Comparison of ENCODE assay signal across 10 cellular contexts in the genomic region with DNA sequence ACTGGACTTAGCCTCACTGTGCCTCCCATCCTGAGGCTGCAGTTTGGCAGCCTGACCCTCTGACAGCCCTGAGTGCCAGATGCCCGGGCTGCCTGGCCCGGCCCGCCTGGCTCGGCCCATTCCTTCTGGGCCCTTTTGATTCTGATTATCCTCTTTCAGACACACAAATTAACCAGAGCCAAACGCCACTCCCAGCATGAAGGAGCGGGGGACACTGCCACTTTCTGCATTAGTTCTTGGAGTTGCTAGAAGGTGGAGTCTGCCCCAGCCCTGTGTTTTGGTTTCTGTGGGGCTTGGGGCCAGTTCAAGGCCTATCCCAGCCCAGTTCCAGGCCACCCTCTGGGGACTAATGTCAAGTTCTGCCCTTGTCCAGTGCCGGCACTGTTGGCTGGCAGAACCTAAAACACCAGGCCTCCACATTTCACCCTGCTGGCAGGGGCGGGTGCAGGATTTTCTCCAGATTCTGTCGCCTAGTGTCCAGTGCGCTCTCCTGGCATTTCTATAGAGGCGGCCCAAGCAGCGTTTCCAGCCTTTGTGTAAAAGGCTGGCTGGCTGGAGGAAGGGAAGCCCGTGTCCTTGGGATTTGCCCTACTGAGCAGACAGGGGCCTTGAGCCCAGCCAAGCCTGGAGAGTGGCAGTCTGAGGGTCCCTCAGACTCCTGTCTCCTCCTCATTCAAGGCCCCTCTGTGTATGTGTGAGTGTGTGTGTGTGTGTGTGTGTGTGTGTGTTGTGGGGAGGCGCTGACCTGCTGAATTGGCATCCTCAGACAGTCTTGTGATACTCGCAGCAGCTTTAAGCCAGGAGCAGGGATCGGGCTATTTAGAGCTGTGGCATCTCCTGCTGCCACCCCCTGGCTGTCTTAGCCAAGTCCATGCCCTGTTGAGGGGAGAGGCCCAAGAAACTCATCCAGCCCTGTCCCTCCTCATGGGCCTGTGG. TPM values are rescaled to one million over a fixed set of nuclear protein-coding genes. Genes with fewer than 3 reads are reported as not detected.
DNase-seq lines count a peak whose midpoint lies in the region; ATAC-seq, FAIRE-seq and TF ChIP-seq lines count a peak whose summit lies in the region.
"Had no signal": no experiment of that assay in that cellular context is flagged by ENCODE, and none has a peak within 500 bp of the region (broad histone marks: within the 10 kb centered on the region; RNA-seq: fewer than 3 reads in every experiment).

No MANE protein-coding gene starts in this region.

- H3K9me3 ChIP-seq in skeletal muscle tissue (ENCODE audit: control insufficient read depth in 3 of 3, low read length in 3 of 3) (no peaks in the 10 kb centered on the region), MM.1S (replicated peaks; ENCODE audit: insufficient read depth, low read length) (no peaks in the 10 kb centered on the region)
- H3K9me3 ChIP-seq: HAP-1, neutrophil had no signal

- no peak overlapping the region for H3K27ac Mint-ChIP-seq in activated CD8-positive, alpha-beta T cell treated with anti-CD3 and anti-CD28 coated beads, Interleukin-2, amount 10 ng/mL, durations not matched to agents 7 days and 5 days

- H3K4me3 ChIP-seq in brain microvascular endothelial cell (ENCODE audit: low read depth, low read length) (no peak overlapping the region), skeletal muscle tissue (ENCODE audit: low read length in 3 of 3) (peak overlapping the region in 2 of 3 donors; percentile 22 to 27), MM.1S (ENCODE audit: low read length) (no peak overlapping the region)
- H3K4me3 ChIP-seq: HAP-1 had no signal

- H3K27me3 Mint-ChIP-seq in activated CD8-positive, alpha-beta T cell treated with anti-CD3 and anti-CD28 coated beads, Interleukin-2, amount 10 ng/mL, durations not matched to agents 7 days and 5 days (ENCODE audit: low read depth) = no peaks in the 10 kb centered on the region

- no peak for ATAC-seq in activated CD8-positive, alpha-beta T cell treated with anti-CD3 and anti-CD28 coated beads, Interleukin-2, amount 10 ng/mL, durations not matched to agents 7 days and 5 days

- no peak overlapping the region for H3K4me3 Mint-ChIP-seq in activated CD8-positive, alpha-beta T cell treated with anti-CD3 and anti-CD28 coated beads, Interleukin-2, amount 10 ng/mL, durations not matched to agents 7 days and 5 days

- peaks cover 10% of the 10 kb centered on the region for H3K36me3 Mint-ChIP-seq in activated CD8-positive, alpha-beta T cell treated with anti-CD3 and anti-CD28 coated beads, Interleukin-2, amount 10 ng/mL, durations not matched to agents 7 days and 5 days (ENCODE audit: low read depth)

- in situ Hi-C loops in brain microvascular endothelial cell (cut with HindIII; ENCODE audit: low pct_ligation_motif_present, low sequenced_read_pairs) = no loop called here

- no peak overlapping the region for H2AFZ ChIP-seq in MM.1S (ENCODE audit: low read length)

- no peaks in the 10 kb centered on the region for H3K79me2 ChIP-seq in MM.1S (ENCODE audit: low read length)

- peak overlapping the region; percentile 71 to 88 (median 77) for H3K9ac ChIP-seq in skeletal muscle tissue (ENCODE audit: low read depth in 1 of 3, low read length in 3 of 3)
- H3K9ac ChIP-seq in MM.1S (ENCODE audit: low read length) = no peak overlapping the region

- POLR2A ChIA-PET in activated CD8-positive, alpha-beta T cell treated with anti-CD3 and anti-CD28 coated beads, Interleukin-2, amount 10 ng/mL, durations not matched to agents 7 days and 5 days (lab: Charles Lee) = no interaction called here

- CTCF ChIA-PET in activated CD8-positive, alpha-beta T cell treated with anti-CD3 and anti-CD28 coated beads, Interleukin-2, amount 10 ng/mL, durations not matched to agents 7 days and 5 days (lab: Charles Lee) = interaction anchor here (1.1 kb wide), 1 partner anchor 24 kb away, joined by 4 read pairs; the partner anchor contains the start of gene ACBD4

- H3K27me3 ChIP-seq in brain microvascular endothelial cell (replicated peaks) (no peaks in the 10 kb centered on the region), skeletal muscle tissue (ENCODE audit: control insufficient read depth in 3 of 3, insufficient read depth in 3 of 3, low read length in 3 of 3) (no peaks in the 10 kb centered on the region), MM.1S (replicated peaks; ENCODE audit: insufficient read depth, low read length) (no peaks in the 10 kb centered on the region)
- H3K27me3 ChIP-seq: neutrophil had no signal

- H3K4me2 ChIP-seq in MM.1S (ENCODE audit: low read depth, low read length) = no peak overlapping the region

- no peaks in the 10 kb centered on the region for H3F3A ChIP-seq in MM.1S (ENCODE audit: insufficient read depth, low read length)

- H3K27ac ChIP-seq in brain microvascular endothelial cell (no peak overlapping the region), skeletal muscle tissue (ENCODE audit: low read depth, low read length) (peak overlapping the region; percentile 98), MM.1S (ENCODE audit: low read length) (no peak overlapping the region)
- H3K27ac ChIP-seq: neutrophil had no signal

- DNase-seq in GM19239 (ENCODE audit: insufficient read length, low spot score) (no peak), brain microvascular endothelial cell (no peak), hippocampal formation (lab: John Stamatoyannopoulos, UW) (peak; percentile 42 to 64), MM.1S (no peak), NCI-H774 (lab: John Stamatoyannopoulos, UW) (no peak), NCI-H1092 (lab: John Stamatoyannopoulos, UW) (no peak)
- no peak for DNase-seq in activated CD8-positive, alpha-beta T cell treated with anti-CD3 and anti-CD28 coated beads, Interleukin-2, amount 10 ng/mL, durations not matched to agents 7 days and 5 days

- no peaks in the 10 kb centered on the region for H3K9me3 Mint-ChIP-seq in activated CD8-positive, alpha-beta T cell treated with anti-CD3 and anti-CD28 coated beads, Interleukin-2, amount 10 ng/mL, durations not matched to agents 7 days and 5 days (ENCODE audit: insufficient read depth)

- no peaks in the 10 kb centered on the region for H3K9me2 ChIP-seq in MM.1S (replicated peaks; ENCODE audit: insufficient read depth, low read length)

- peaks cover 33% of the 10 kb centered on the region for H3K36me3 ChIP-seq in brain microvascular endothelial cell (replicated peaks)
- peaks cover 16 to 48% (median 42%) of the 10 kb centered on the region in 3 donors for H3K36me3 ChIP-seq in skeletal muscle tissue (ENCODE audit: control insufficient read depth in 3 of 3, insufficient read depth in 3 of 3, low read length in 3 of 3)
- H3K36me3 ChIP-seq in MM.1S (replicated peaks; ENCODE audit: insufficient read depth, low read length) = peaks cover 3% of the 10 kb centered on the region; the same call in 1 of the 2 replicates

- H4K20me1 ChIP-seq in MM.1S (ENCODE audit: insufficient read depth, low read length) = no peaks in the 10 kb centered on the region

- FAIRE-seq in GM19239 (lab: Jason Lieb, UNC) = peak; percentile 21

- H3K4me1 Mint-ChIP-seq in activated CD8-positive, alpha-beta T cell treated with anti-CD3 and anti-CD28 coated beads, Interleukin-2, amount 10 ng/mL, durations not matched to agents 7 days and 5 days (ENCODE audit: low read depth) = no peaks in the 10 kb centered on the region

- peak; percentile 7 for TF ChIP-seq CTCF in brain microvascular endothelial cell (IDR thresholded peaks at IDR 0.05; ENCODE audit: low read depth, low read length, missing control alignments)
- no peak for TF ChIP-seq CTCF in MM.1S (IDR thresholded peaks at IDR 0.05; ENCODE audit: low read length)

- H3K4me1 ChIP-seq in skeletal muscle tissue (ENCODE audit: control insufficient read depth in 3 of 3, insufficient read depth in 3 of 3, low read length in 3 of 3) (peaks cover 72 to 81% (median 75%) of the 10 kb centered on the region in 3 donors), MM.1S (ENCODE audit: low read length) (no peaks in the 10 kb centered on the region)
- H3K4me1 ChIP-seq: HAP-1 had no signal

RNA-seq across cellular contexts. Expression of gene PLCD3, which starts 21.4 kb away (rescaled TPM):
- total RNA-seq in skeletal muscle tissue = 12.0 TPM
- total RNA-seq in activated CD8-positive, alpha-beta T cell treated with anti-CD3 and anti-CD28 coated beads, Interleukin-2, amount 10 ng/mL, durations not matched to agents 7 days and 5 days = 1 to 10 TPM; 4.3 to 4.6 TPM

RNA-seq across cellular contexts. Expression of gene ACBD4, which starts 24.5 kb away (rescaled TPM):
- total RNA-seq in skeletal muscle tissue = 3.1 TPM
- total RNA-seq in activated CD8-positive, alpha-beta T cell treated with anti-CD3 and anti-CD28 coated beads, Interleukin-2, amount 10 ng/mL, durations not matched to agents 7 days and 5 days = 10 to 100 TPM in 1 of 2 experiments, 1 to 10 TPM in 1; 10.0 to 12.5 TPM

RNA-seq across cellular contexts. Expression of gene HEXIM1, which starts 37.3 kb away (rescaled TPM):
- total RNA-seq in skeletal muscle tissue = 14.6 TPM
- total RNA-seq in activated CD8-positive, alpha-beta T cell treated with anti-CD3 and anti-CD28 coated beads, Interleukin-2, amount 10 ng/mL, durations not matched to agents 7 days and 5 days = 10 to 100 TPM; 29.2 to 29.4 TPM

RNA-seq across cellular contexts. Expression of gene NMT1, which starts 49.8 kb away (rescaled TPM):
- total RNA-seq in skeletal muscle tissue = 35.5 TPM
- total RNA-seq in activated CD8-positive, alpha-beta T cell treated with anti-CD3 and anti-CD28 coated beads, Interleukin-2, amount 10 ng/mL, durations not matched to agents 7 days and 5 days = 100 to 1,000 TPM; 125 to 143 TPM

RNA-seq across cellular contexts. Expression of gene HEXIM2, which starts 50.7 kb away (rescaled TPM):
- 10.4 TPM for total RNA-seq in skeletal muscle tissue
- total RNA-seq in activated CD8-positive, alpha-beta T cell treated with anti-CD3 and anti-CD28 coated beads, Interleukin-2, amount 10 ng/mL, durations not matched to agents 7 days and 5 days = 1 to 10 TPM; 7.8 to 8.8 TPM

Comparison
In these comparisons a context has a peak if more than half of its experiments do, and no peak if none do; other contexts are left out.
1. DNase-seq: peak in hippocampal formation (2 of 2); none in GM19239 (single experiment), brain microvascular endothelial cell (single experiment), activated CD8-positive, alpha-beta T cell treated with anti-CD3 and anti-CD28 coated beads, Interleukin-2, amount 10 ng/mL, durations not matched to agents 7 days and 5 days (single experiment), MM.1S (single experiment), NCI-H774 (single experiment) and NCI-H1092 (single experiment).
2. H3K4me3 ChIP-seq: peak in skeletal muscle tissue (2 of 3); none in brain microvascular endothelial cell (single experiment) and MM.1S (single experiment).